27 cellular contexts compared by ENCODE assay signal in genomic region chr12:49256274-49256637, GRCh38. TPM values are rescaled to one million over a fixed set of nuclear protein-coding genes. Genes with fewer than 3 reads are reported as not detected.
"Had no signal": no experiment of that assay in that cellular context is flagged by ENCODE, and none has a peak within 500 bp of the region (broad histone marks: within the 10 kb centered on the region; RNA-seq: fewer than 3 reads in every experiment).

No MANE protein-coding gene starts in this region.

- H3K27me3 Mint-ChIP-seq: activated CD4-positive, alpha-beta T cell treated with anti-CD3 and anti-CD28 coated beads, Interleukin-2, amount 10 ng/mL, durations not matched to agents 7 days and 5 days; activated CD8-positive, alpha-beta memory T cell treated with anti-CD3 and anti-CD28 coated beads, Interleukin-2, amount 10 ng/mL, durations not matched to agents 7 days and 5 days; activated CD8-positive, alpha-beta T cell treated with anti-CD3 and anti-CD28 coated beads for 36 hours; activated naive CD4-positive, alpha-beta T cell treated with anti-CD3 and anti-CD28 coated beads, Interleukin-2, amount 10 ng/mL, durations not matched to agents 7 days and 5 days; stimulated activated naive CD8-positive, alpha-beta T cell treated with anti-CD3 and anti-CD28 coated beads, Interleukin-15, amount 100 ng/mL, for 72 hours; T-helper 17 cell had no signal

- H3K9ac ChIP-seq: parathyroid adenoma had no signal

- H3K4me1 ChIP-seq: parathyroid adenoma, right lobe of liver had no signal

- ATAC-seq: activated CD8-positive, alpha-beta memory T cell treated with anti-CD3 and anti-CD28 coated beads, Interleukin-2, amount 10 ng/mL, durations not matched to agents 7 days and 5 days; activated CD8-positive, alpha-beta T cell treated with anti-CD3 and anti-CD28 coated beads for 36 hours; natural killer cell; stimulated activated effector memory CD8-positive, alpha-beta T cell treated with anti-CD3 and anti-CD28 coated beads, Interleukin-12 subunit alpha, Interleukin-12 subunit beta, amount 100 ng/mL, for 72 hours; stimulated activated naive CD8-positive, alpha-beta T cell treated with anti-CD3 and anti-CD28 coated beads, Interleukin-15, amount 100 ng/mL, for 72 hours; T-helper 17 cell had no signal

- H3K4me1 Mint-ChIP-seq: natural killer cell had no signal

- H3K36me3 ChIP-seq: cardiac muscle cell, right lobe of liver, tibial nerve, WERI-Rb-1 had no signal

- H3K36me3 Mint-ChIP-seq: activated CD8-positive, alpha-beta memory T cell treated with anti-CD3 and anti-CD28 coated beads, Interleukin-2, amount 10 ng/mL, durations not matched to agents 7 days and 5 days; natural killer cell; stimulated activated effector memory CD8-positive, alpha-beta T cell treated with anti-CD3 and anti-CD28 coated beads, Interleukin-12 subunit alpha, Interleukin-12 subunit beta, amount 100 ng/mL, for 72 hours had no signal

- H3K9me3 ChIP-seq: right lobe of liver, tibial nerve had no signal

- H3K4me3 ChIP-seq: cardiac muscle cell, right lobe of liver, skin epidermis, tibial nerve had no signal

- H3K27ac Mint-ChIP-seq: activated CD4-positive, alpha-beta T cell treated with anti-CD3 and anti-CD28 coated beads, Interleukin-2, amount 10 ng/mL, durations not matched to agents 7 days and 5 days; activated CD8-positive, alpha-beta memory T cell treated with anti-CD3 and anti-CD28 coated beads, Interleukin-2, amount 10 ng/mL, durations not matched to agents 7 days and 5 days; activated CD8-positive, alpha-beta T cell treated with anti-CD3 and anti-CD28 coated beads for 36 hours; activated naive CD4-positive, alpha-beta T cell treated with anti-CD3 and anti-CD28 coated beads, Interleukin-2, amount 10 ng/mL, durations not matched to agents 7 days and 5 days; natural killer cell; stimulated activated effector memory CD8-positive, alpha-beta T cell treated with anti-CD3 and anti-CD28 coated beads, Interleukin-12 subunit alpha, Interleukin-12 subunit beta, amount 100 ng/mL, for 72 hours; stimulated activated naive CD8-positive, alpha-beta T cell treated with anti-CD3 and anti-CD28 coated beads, Interleukin-15, amount 100 ng/mL, for 72 hours had no signal

- H3K4me3 Mint-ChIP-seq: activated CD4-positive, alpha-beta T cell treated with anti-CD3 and anti-CD28 coated beads, Interleukin-2, amount 10 ng/mL, durations not matched to agents 7 days and 5 days; activated CD8-positive, alpha-beta memory T cell treated with anti-CD3 and anti-CD28 coated beads, Interleukin-2, amount 10 ng/mL, durations not matched to agents 7 days and 5 days; activated CD8-positive, alpha-beta T cell treated with anti-CD3 and anti-CD28 coated beads for 36 hours; activated naive CD4-positive, alpha-beta T cell treated with anti-CD3 and anti-CD28 coated beads, Interleukin-2, amount 10 ng/mL, durations not matched to agents 7 days and 5 days; natural killer cell; stimulated activated effector memory CD8-positive, alpha-beta T cell treated with anti-CD3 and anti-CD28 coated beads, Interleukin-12 subunit alpha, Interleukin-12 subunit beta, amount 100 ng/mL, for 72 hours; stimulated activated naive CD8-positive, alpha-beta T cell treated with anti-CD3 and anti-CD28 coated beads, Interleukin-15, amount 100 ng/mL, for 72 hours; T-helper 17 cell had no signal

- H3K9me3 Mint-ChIP-seq: activated CD4-positive, alpha-beta T cell treated with anti-CD3 and anti-CD28 coated beads, Interleukin-2, amount 10 ng/mL, durations not matched to agents 7 days and 5 days; activated CD8-positive, alpha-beta T cell treated with anti-CD3 and anti-CD28 coated beads for 36 hours; activated naive CD4-positive, alpha-beta T cell treated with anti-CD3 and anti-CD28 coated beads, Interleukin-2, amount 10 ng/mL, durations not matched to agents 7 days and 5 days; natural killer cell; stimulated activated effector memory CD8-positive, alpha-beta T cell treated with anti-CD3 and anti-CD28 coated beads, Interleukin-12 subunit alpha, Interleukin-12 subunit beta, amount 100 ng/mL, for 72 hours; stimulated activated naive CD8-positive, alpha-beta T cell treated with anti-CD3 and anti-CD28 coated beads, Interleukin-15, amount 100 ng/mL, for 72 hours had no signal

- H3K27me3 ChIP-seq: cardiac muscle cell, right lobe of liver, tibial nerve had no signal

- H3K27ac ChIP-seq: cardiac muscle cell, parathyroid adenoma, right lobe of liver, tibial nerve, WERI-Rb-1 had no signal

- DNase-seq: activated CD4-positive, alpha-beta T cell treated with anti-CD3 and anti-CD28 coated beads, Interleukin-2, amount 10 ng/mL, durations not matched to agents 7 days and 5 days; activated CD4-positive, CD25-positive, alpha-beta regulatory T cell treated with anti-CD3 and anti-CD28 coated beads, Interleukin-2, amount 50 U/mL, for 72 hours; activated CD8-positive, alpha-beta memory T cell treated with anti-CD3 and anti-CD28 coated beads, Interleukin-2, amount 10 ng/mL, durations not matched to agents 7 days and 5 days; activated CD8-positive, alpha-beta T cell treated with anti-CD3 and anti-CD28 coated beads for 36 hours; activated effector memory CD4-positive, alpha-beta T cell treated with anti-CD3 and anti-CD28 coated beads, Interleukin-2, amount 50 U/mL, for 16 hours; activated naive CD4-positive, alpha-beta T cell treated with anti-CD3 and anti-CD28 coated beads, Interleukin-2, amount 10 ng/mL, durations not matched to agents 7 days and 5 days; activated T-cell treated with anti-CD3 and anti-CD28 coated beads for 4 hours; dermis blood vessel endothelial cell; effector CD8-positive, alpha-beta T cell; erythroblast; foreskin fibroblast; midbrain; natural killer cell; nucleus accumbens; right lobe of liver; stimulated activated CD4-positive, alpha-beta T cell treated with anti-CD3 and anti-CD28 coated beads, Interleukin-2, amount 100 ng/mL, for 24 hours; stimulated activated naive CD8-positive, alpha-beta T cell treated with anti-CD3 and anti-CD28 coated beads, Interleukin-15, amount 100 ng/mL, for 72 hours; T-helper 17 cell; WERI-Rb-1 had no signal

RNA-seq across cellular contexts. Expression of gene PRPH, which starts 38.7 kb away (rescaled TPM):
- total RNA-seq: activated CD4-positive, alpha-beta T cell treated with anti-CD3 and anti-CD28 coated beads, Interleukin-2, amount 10 ng/mL, durations not matched to agents 7 days and 5 days; activated CD8-positive, alpha-beta T cell treated with anti-CD3 and anti-CD28 coated beads for 36 hours; chondrocyte; dermis blood vessel endothelial cell; glomerular endothelial cell; lung microvascular endothelial cell; natural killer cell; right lobe of liver; T-helper 17 cell had no signal
